ENCODE assay signal across 9 cellular contexts in genomic region chr2:20381457-20381856, GRCh38. TPM values are rescaled to one million over a fixed set of nuclear protein-coding genes. Genes with fewer than 3 reads are reported as not detected.
DNase-seq lines count a peak whose midpoint lies in the region; ATAC-seq and TF ChIP-seq lines count a peak whose summit lies in the region.
"Had no signal": no experiment of that assay in that cellular context is flagged by ENCODE, and none has a peak within 500 bp of the region (broad histone marks: within the 10 kb centered on the region; RNA-seq: fewer than 3 reads in every experiment).

No MANE protein-coding gene starts in this region.

- POLR2A ChIA-PET in OCI-LY7 (lab: Charles Lee), result interaction anchor here (1.1 kb wide), 1 partner anchor 11 kb away, joined by 4 read pairs; no protein-coding TSS in a partner anchor

- TF ChIP-seq POLR2A in Peyer's patch (IDR thresholded peaks at IDR 0.05), result no peak

- H2BK12ac ChIP-seq in trophoblast cell (ENCODE audit: low read length), result no peak overlapping the region

- no peaks in the 10 kb centered on the region for H3K79me2 ChIP-seq in trophoblast cell (ENCODE audit: control insufficient read depth, insufficient read depth, low read length, poor library complexity)
- H3K79me2 ChIP-seq in OCI-LY7 (ENCODE audit: insufficient read depth, low read depth, low read length), result no peaks in the 10 kb centered on the region

- intact Hi-C loops in OCI-LY7 (cut with micrococcal nuclease; ENCODE audit: unreplicated experiment), result no loop called here

- no peak overlapping the region for H4K91ac ChIP-seq in trophoblast cell (ENCODE audit: low read depth, low read length)

- no peak overlapping the region for H2BK5ac ChIP-seq in trophoblast cell (ENCODE audit: low read depth, low read length, poor library complexity)

- H3K4ac ChIP-seq in trophoblast cell (ENCODE audit: low read depth, low read length), result no peak overlapping the region

- CTCF ChIA-PET in OCI-LY7 (lab: Charles Lee; ENCODE audit: unreplicated experiment), result no interaction called here

- no CpG with 5 or more reads among the region's 2 CpGs for WGBS in trophoblast cell (ENCODE audit: extremely low coverage, insufficient coverage, insufficient read length)

- H3K9me2 ChIP-seq in OCI-LY7 (ENCODE audit: insufficient read depth, low read length), result no peaks in the 10 kb centered on the region

- H2AFZ ChIP-seq in trophoblast cell (ENCODE audit: insufficient read depth, low read length, poor library complexity) (no peak overlapping the region), OCI-LY7 (ENCODE audit: low read length) (no peak overlapping the region)

- H2BK120ac ChIP-seq in trophoblast cell (ENCODE audit: insufficient read depth, low read length, poor library complexity), result no peak overlapping the region

- H3K36me3 ChIP-seq in trophoblast cell (ENCODE audit: control insufficient read depth in 1 of 2, insufficient read depth in 2 of 2, low read length in 2 of 2), result no peaks in the 10 kb centered on the region
- H3K36me3 ChIP-seq in Peyer's patch, result no peaks in the 10 kb centered on the region
- H3K36me3 ChIP-seq in OCI-LY7 (ENCODE audit: insufficient read depth, low read length), result no peaks in the 10 kb centered on the region

- H3K27me3 Mint-ChIP-seq in HFFc6 (ENCODE audit: insufficient read depth), result peaks cover 6% of the 10 kb centered on the region

- H4K20me1 ChIP-seq in OCI-LY7 (ENCODE audit: insufficient read depth, low read length), result no peaks in the 10 kb centered on the region

- H3K4me2 ChIP-seq in trophoblast cell (ENCODE audit: low read length) (no peak overlapping the region), OCI-LY7 (ENCODE audit: low read length) (no peak overlapping the region)

- H3K4me1 ChIP-seq in trophoblast cell (ENCODE audit: control insufficient read depth in 1 of 2, insufficient read depth in 2 of 2, low read length in 2 of 2), result peaks cover 7 to 10% of the 10 kb centered on the region in 2 experiments
- peaks cover 0 to 48% (median 2%) of the 10 kb centered on the region in 4 donors for H3K4me1 ChIP-seq in Peyer's patch
- H3K4me1 ChIP-seq in OCI-LY7 (ENCODE audit: insufficient read depth, low read length, poor library complexity, severe bottlenecking), result no peaks in the 10 kb centered on the region

- H3K4me3 Mint-ChIP-seq in HFFc6, result no peak overlapping the region
- H3K4me3 Mint-ChIP-seq: T-helper 1 cell treated with Interleukin-12 subunit alpha and Interleukin-12 subunit beta and Interleukin-4 antibody, amounts not matched to agents 30 μg/mL and 1 μg/mL, for 36 hours had no signal

- TF ChIP-seq CTCF in HFFc6 (IDR thresholded peaks at IDR 0.05) (no peak), Peyer's patch (IDR thresholded peaks at IDR 0.05) (no peak), OCI-LY7 (conservative IDR thresholded peaks at IDR 0.05; ENCODE audit: low read length) (no peak)

- H3K9me3 ChIP-seq in trophoblast cell (ENCODE audit: insufficient read depth, low read depth, low read length), result peaks cover 2% of the 10 kb centered on the region
- H3K9me3 ChIP-seq in Peyer's patch, result no peaks in the 10 kb centered on the region
- no peaks in the 10 kb centered on the region for H3K9me3 ChIP-seq in OCI-LY7 (ENCODE audit: low read length)

- H2AK5ac ChIP-seq in trophoblast cell (ENCODE audit: low read length), result no peak overlapping the region

- H3K18ac ChIP-seq in trophoblast cell (ENCODE audit: low read length), result no peak overlapping the region

- H3K4me3 ChIP-seq in trophoblast cell (ENCODE audit: low read depth, low read length), result no peak overlapping the region
- no peak overlapping the region for H3K4me3 ChIP-seq in Peyer's patch
- no peak overlapping the region for H3K4me3 ChIP-seq in OCI-LY7 (ENCODE audit: low read depth, low read length, poor library complexity, severe bottlenecking)

- H3K27ac Mint-ChIP-seq in HFFc6, result no peak overlapping the region
- H3K27ac Mint-ChIP-seq: T-helper 1 cell treated with Interleukin-12 subunit alpha and Interleukin-12 subunit beta and Interleukin-4 antibody, amounts not matched to agents 30 μg/mL and 1 μg/mL, for 36 hours had no signal

- H3K27ac ChIP-seq in trophoblast cell (ENCODE audit: low read depth, low read length) (no peak overlapping the region), Peyer's patch (peak overlapping the region in 2 of 4 donors; percentile 16), OCI-LY7 (ENCODE audit: low read depth, low read length, poor library complexity, severe bottlenecking) (no peak overlapping the region)

- no peaks in the 10 kb centered on the region for H3K9me3 Mint-ChIP-seq in HFFc6
- H3K9me3 Mint-ChIP-seq: T-helper 1 cell treated with Interleukin-12 subunit alpha and Interleukin-12 subunit beta and Interleukin-4 antibody, amounts not matched to agents 30 μg/mL and 1 μg/mL, for 36 hours had no signal

- DNase-seq in HFFc6 (peak; percentile 23), NCI-H748 (lab: John Stamatoyannopoulos, UW; ENCODE audit: unreplicated experiment) (peak; percentile 95), fibroblast of peridontal ligament (ENCODE audit: extremely low read depth) (peak; percentile 78), trophoblast cell (peak; percentile 66 to 86), Peyer's patch (no peak), OCI-LY7 (ENCODE audit: low spot score) (no peak)

- H4K8ac ChIP-seq in trophoblast cell (ENCODE audit: low read depth, low read length), result no peak overlapping the region

- no peak overlapping the region for H3K23ac ChIP-seq in trophoblast cell (ENCODE audit: low read length)

- peaks cover 46% of the 10 kb centered on the region for H3K4me1 Mint-ChIP-seq in HFFc6 (ENCODE audit: low read depth)

- H3K14ac ChIP-seq in trophoblast cell (ENCODE audit: low read length), result no peak overlapping the region

- no peaks in the 10 kb centered on the region for H3K36me3 Mint-ChIP-seq in HFFc6 (ENCODE audit: low read depth)

- H4K12ac ChIP-seq in trophoblast cell (ENCODE audit: low read depth, low read length), result no peak overlapping the region

- no peak overlapping the region for H3K9ac ChIP-seq in trophoblast cell (ENCODE audit: low read length)

- H3K27me3 ChIP-seq in trophoblast cell (ENCODE audit: insufficient read depth, low read length) (no peaks in the 10 kb centered on the region), Peyer's patch (no peaks in the 10 kb centered on the region)

- ATAC-seq in HG02981 (IDR thresholded peaks at IDR 0.05; ENCODE audit: unreplicated experiment), result no peak
- no peak for ATAC-seq in HG02885 (IDR thresholded peaks at IDR 0.05; ENCODE audit: poor library complexity, unreplicated experiment)

- BruUV-seq in OCI-LY7 (replicated peaks; lab: Mats Ljungman, UMichigan), result no TSS peak

- H3K79me1 ChIP-seq in trophoblast cell (ENCODE audit: low read length), result no peaks in the 10 kb centered on the region

RNA-seq across cellular contexts. Expression of gene PUM2, which starts 30.8 kb away (rescaled TPM):
- total RNA-seq in HFFc6 (2021; fragmentation: NEBNext Ultra II Directional; extraction: Animal tissue kit (Norgen Biotek cat#: 25700)), result 10 to 100 TPM; 60.3 to 69.0 (median 64.8) TPM
- polyA plus RNA-seq in trophoblast cell (2013), result 48.9 and 50.0 TPM in 2 replicates
- total RNA-seq in Peyer's patch, result 10 to 100 TPM; 61.2 to 88.3 (median 74.8) TPM
- total RNA-seq in OCI-LY7 (2014; rRNA removed; shearing (Covaris generic)), result 40.4 and 48.2 TPM in 2 replicates
- total RNA-seq in OCI-LY7 (2022), result 116 and 122 TPM in 2 replicates

Comparison
In these comparisons a context has a peak if more than half of its experiments do, and no peak if none do; other contexts are left out.
1. DNase-seq: peak in HFFc6 (single experiment), NCI-H748 (single experiment), fibroblast of peridontal ligament (single experiment) and trophoblast cell (2 of 2); none in Peyer's patch (0 of 3) and OCI-LY7 (single experiment).